In the genomic region with DNA sequence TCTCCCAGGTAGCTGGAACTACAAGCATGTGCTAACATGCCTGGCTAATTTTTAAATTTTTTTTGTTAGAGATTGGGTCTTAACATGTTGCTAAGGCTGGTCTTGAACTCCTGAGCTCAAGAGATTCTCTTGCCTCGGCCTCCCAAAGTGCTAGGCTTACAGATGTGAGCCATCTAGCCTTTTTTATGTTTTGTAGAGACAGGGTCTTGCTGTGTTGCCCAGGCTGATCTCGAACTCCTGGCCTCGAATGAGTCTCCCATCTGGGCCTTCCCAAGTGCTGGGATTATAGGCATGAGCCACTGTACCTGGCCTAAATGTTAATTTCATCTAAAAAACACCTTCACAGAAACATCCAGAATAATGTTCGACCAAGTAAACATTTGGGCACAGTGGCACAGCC, we compare ENCODE assay signal across 29 cellular contexts.
"Had no signal": no experiment of that assay in that cellular context is flagged by ENCODE, and none has a peak within 500 bp of the region (broad histone marks: within the 10 kb centered on the region; RNA-seq: fewer than 3 reads in every experiment).

No MANE protein-coding gene starts in this region.

- H3K27me3 Mint-ChIP-seq: dendritic cell treated with granulocyte-macrophage colony-stimulating factor and Interleukin-4, amounts not matched to agents 40 ng/mL and 50 ng/mL, for 4 days had no signal

- H3K4me3 Mint-ChIP-seq: dendritic cell treated with granulocyte-macrophage colony-stimulating factor and Interleukin-4, amounts not matched to agents 40 ng/mL and 50 ng/mL, for 4 days; effector memory CD8-positive, alpha-beta T cell; endodermal cell had no signal

- H3K27ac ChIP-seq: colonic mucosa, coronary artery, dorsolateral prefrontal cortex, epithelial cell of prostate, esophagus muscularis mucosa, esophagus squamous epithelium, foreskin keratinocyte, gastrocnemius medialis, gastroesophageal sphincter, heart left ventricle, heart right ventricle had no signal

- H3K9me3 ChIP-seq: colonic mucosa, esophagus muscularis mucosa, esophagus squamous epithelium, gastrocnemius medialis, gastroesophageal sphincter, heart left ventricle had no signal

- H3K9me3 Mint-ChIP-seq: dendritic cell treated with granulocyte-macrophage colony-stimulating factor and Interleukin-4, amounts not matched to agents 40 ng/mL and 50 ng/mL, for 4 days; effector memory CD8-positive, alpha-beta T cell had no signal

- H3K4me3 ChIP-seq: colonic mucosa, coronary artery, dorsolateral prefrontal cortex, esophagus muscularis mucosa, esophagus squamous epithelium, gastrocnemius medialis, gastroesophageal sphincter, heart left ventricle, heart right ventricle had no signal

- ATAC-seq: effector memory CD8-positive, alpha-beta T cell; esophagus mucosa; foreskin keratinocyte; gastrocnemius medialis; gastroesophageal sphincter; heart left ventricle; heart right ventricle had no signal

- H3K27me3 ChIP-seq: colonic mucosa, esophagus muscularis mucosa, esophagus squamous epithelium, foreskin keratinocyte, gastrocnemius medialis, gastroesophageal sphincter, heart left ventricle, heart right ventricle had no signal

- DNase-seq: colonic mucosa; cortex of kidney; dermis blood vessel endothelial cell; dorsolateral prefrontal cortex; effector CD4-positive, alpha-beta T cell; effector CD8-positive, alpha-beta T cell; effector memory CD4-positive, alpha-beta T cell; effector memory CD8-positive, alpha-beta T cell; endodermal cell; erythroblast; esophagus squamous epithelium; foreskin fibroblast; foreskin keratinocyte; foreskin melanocyte; gastrocnemius medialis; glutamatergic neuron; head of caudate nucleus; heart left ventricle; heart right ventricle had no signal

- H3K4me1 ChIP-seq: colonic mucosa, esophagus muscularis mucosa, esophagus squamous epithelium, foreskin keratinocyte, gastrocnemius medialis, gastroesophageal sphincter had no signal

- FAIRE-seq: colon, endometrium, endothelial cell of umbilical vein, frontal cortex had no signal

- H3K36me3 ChIP-seq: colonic mucosa, gastrocnemius medialis, gastroesophageal sphincter had no signal

- H3K27ac Mint-ChIP-seq: dendritic cell treated with granulocyte-macrophage colony-stimulating factor and Interleukin-4, amounts not matched to agents 40 ng/mL and 50 ng/mL, for 4 days; effector memory CD8-positive, alpha-beta T cell; endodermal cell had no signal
